Comparison of ENCODE assay signal across 1 cellular context in the genomic region with DNA sequence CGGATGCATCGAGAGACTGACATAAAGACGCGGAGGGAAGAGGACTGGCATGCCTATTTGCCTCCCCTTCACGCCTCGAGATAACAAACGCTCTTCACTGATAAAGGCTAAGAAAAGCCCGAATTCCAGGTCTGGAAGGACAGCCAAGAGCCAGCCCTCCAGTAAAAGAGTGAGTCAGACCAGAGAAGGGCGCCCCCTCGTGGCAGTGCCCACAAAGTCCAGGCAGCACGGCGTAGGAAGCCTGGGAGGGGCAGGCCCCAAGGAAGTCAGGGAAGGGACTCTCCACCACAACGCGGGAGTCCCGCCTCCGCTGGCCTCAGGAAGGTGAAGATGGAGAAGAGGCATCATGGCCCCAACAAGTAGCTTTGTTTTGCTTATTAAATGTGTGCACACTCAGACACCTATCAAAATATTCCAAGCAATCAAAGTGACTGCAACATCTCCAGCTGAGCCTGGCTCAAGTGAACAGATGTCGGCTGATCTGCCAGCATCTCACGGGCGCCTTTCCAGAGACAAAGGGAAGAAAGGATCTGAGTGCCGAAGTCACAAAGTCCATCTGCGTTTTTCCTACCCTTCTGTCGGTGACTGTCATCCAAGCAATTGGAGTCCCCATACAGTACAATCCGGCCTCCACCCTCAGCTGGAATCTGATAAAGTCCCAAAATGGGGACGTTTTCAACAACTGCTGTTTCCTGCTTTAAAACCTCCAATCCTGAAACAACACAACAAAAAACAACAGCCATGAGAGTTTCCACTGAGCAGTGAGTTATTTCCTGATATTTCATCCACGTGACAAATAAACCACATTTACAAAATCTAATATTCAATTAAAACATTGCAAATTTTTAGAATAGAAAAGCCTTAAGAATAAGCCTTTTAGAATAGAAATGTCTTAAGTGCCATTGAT.
A peak's percentile ranks its signal among the peaks of the same experiment; 100 is the strongest.
TF ChIP-seq lines count a peak whose summit lies in the region.

No MANE protein-coding gene starts in this region.

TF ChIP-seq in HepG2, 621 proteins besides CTCF, POLR2A, EP300 and RAD21 (continued from another document and continues in another):
- TF ChIP-seq AKNA (CRISPR knock-in tag; IDR thresholded peaks at IDR 0.05; ENCODE audit: borderline replicate concordance) (no peak), RXRA (CRISPR knock-in tag; IDR thresholded peaks at IDR 0.05) (no peak), SKI (IDR thresholded peaks at IDR 0.05; ENCODE audit: partially characterized antibody) (no peak), HCFC1 (IDR thresholded peaks at IDR 0.05; ENCODE audit: low read depth, low read length) (no peak), ZNF263 (CRISPR knock-in tag; IDR thresholded peaks at IDR 0.05) (no peak), MXD1 (CRISPR knock-in tag; IDR thresholded peaks at IDR 0.05) (no peak), ZNF614 (CRISPR knock-in tag; IDR thresholded peaks at IDR 0.05; ENCODE audit: borderline replicate concordance) (peak; percentile 46; the same call in 1 of the 2 replicates), ZNF224 (CRISPR knock-in tag; IDR thresholded peaks at IDR 0.05) (no peak), ISX (CRISPR knock-in tag; conservative IDR thresholded peaks at IDR 0.05) (no peak), HOXA9 (CRISPR knock-in tag; IDR thresholded peaks at IDR 0.05; ENCODE audit: borderline replicate concordance) (no peak), EHMT2 (IDR thresholded peaks at IDR 0.05; ENCODE audit: borderline replicate concordance, low read depth, low read length) (no peak), ARNTL (CRISPR knock-in tag; IDR thresholded peaks at IDR 0.05) (no peak), ZUFSP (CRISPR knock-in tag; IDR thresholded peaks at IDR 0.05; ENCODE audit: borderline replicate concordance) (no peak), KDM6A (CRISPR knock-in tag; IDR thresholded peaks at IDR 0.05; ENCODE audit: low read depth) (no peak), ZZZ3 (CRISPR knock-in tag; IDR thresholded peaks at IDR 0.05; ENCODE audit: borderline replicate concordance) (no peak), JUND (CRISPR knock-in tag; IDR thresholded peaks at IDR 0.05) (no peak), CBX5 (CRISPR knock-in tag; IDR thresholded peaks at IDR 0.05; ENCODE audit: borderline replicate concordance) (0 out of 2 replicates have a peak, but pooled peaks have one; percentile 23), ZNF354B (CRISPR knock-in tag; IDR thresholded peaks at IDR 0.05) (no peak), RNF2 (conservative IDR thresholded peaks at IDR 0.05; ENCODE audit: low read depth) (no peak), MNT (IDR thresholded peaks at IDR 0.05) (no peak), SALL1 (CRISPR knock-in tag; IDR thresholded peaks at IDR 0.05) (peak; percentile 14; the same call in 1 of the 2 replicates), GATAD1 (CRISPR knock-in tag; IDR thresholded peaks at IDR 0.05) (no peak), ZNF639 (CRISPR knock-in tag; conservative IDR thresholded peaks at IDR 0.05) (no peak), ZNF784 (CRISPR knock-in tag; IDR thresholded peaks at IDR 0.05; ENCODE audit: borderline replicate concordance) (no peak)
- TF ChIP-seq, protein P1, sequence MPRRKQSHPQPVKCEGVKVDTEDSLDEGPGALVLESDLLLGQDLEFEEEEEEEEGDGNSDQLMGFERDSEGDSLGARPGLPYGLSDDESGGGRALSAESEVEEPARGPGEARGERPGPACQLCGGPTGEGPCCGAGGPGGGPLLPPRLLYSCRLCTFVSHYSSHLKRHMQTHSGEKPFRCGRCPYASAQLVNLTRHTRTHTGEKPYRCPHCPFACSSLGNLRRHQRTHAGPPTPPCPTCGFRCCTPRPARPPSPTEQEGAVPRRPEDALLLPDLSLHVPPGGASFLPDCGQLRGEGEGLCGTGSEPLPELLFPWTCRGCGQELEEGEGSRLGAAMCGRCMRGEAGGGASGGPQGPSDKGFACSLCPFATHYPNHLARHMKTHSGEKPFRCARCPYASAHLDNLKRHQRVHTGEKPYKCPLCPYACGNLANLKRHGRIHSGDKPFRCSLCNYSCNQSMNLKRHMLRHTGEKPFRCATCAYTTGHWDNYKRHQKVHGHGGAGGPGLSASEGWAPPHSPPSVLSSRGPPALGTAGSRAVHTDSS (CRISPR knock-in tag; conservative IDR thresholded peaks at IDR 0.05) = no peak
- TF ChIP-seq, protein P2, sequence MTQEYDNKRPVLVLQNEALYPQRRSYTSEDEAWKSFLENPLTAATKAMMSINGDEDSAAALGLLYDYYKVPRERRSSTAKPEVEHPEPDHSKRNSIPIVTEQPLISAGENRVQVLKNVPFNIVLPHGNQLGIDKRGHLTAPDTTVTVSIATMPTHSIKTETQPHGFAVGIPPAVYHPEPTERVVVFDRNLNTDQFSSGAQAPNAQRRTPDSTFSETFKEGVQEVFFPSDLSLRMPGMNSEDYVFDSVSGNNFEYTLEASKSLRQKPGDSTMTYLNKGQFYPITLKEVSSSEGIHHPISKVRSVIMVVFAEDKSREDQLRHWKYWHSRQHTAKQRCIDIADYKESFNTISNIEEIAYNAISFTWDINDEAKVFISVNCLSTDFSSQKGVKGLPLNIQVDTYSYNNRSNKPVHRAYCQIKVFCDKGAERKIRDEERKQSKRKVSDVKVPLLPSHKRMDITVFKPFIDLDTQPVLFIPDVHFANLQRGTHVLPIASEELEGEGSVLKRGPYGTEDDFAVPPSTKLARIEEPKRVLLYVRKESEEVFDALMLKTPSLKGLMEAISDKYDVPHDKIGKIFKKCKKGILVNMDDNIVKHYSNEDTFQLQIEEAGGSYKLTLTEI (CRISPR knock-in tag; conservative IDR thresholded peaks at IDR 0.05) = no peak
- TF ChIP-seq, protein P3, sequence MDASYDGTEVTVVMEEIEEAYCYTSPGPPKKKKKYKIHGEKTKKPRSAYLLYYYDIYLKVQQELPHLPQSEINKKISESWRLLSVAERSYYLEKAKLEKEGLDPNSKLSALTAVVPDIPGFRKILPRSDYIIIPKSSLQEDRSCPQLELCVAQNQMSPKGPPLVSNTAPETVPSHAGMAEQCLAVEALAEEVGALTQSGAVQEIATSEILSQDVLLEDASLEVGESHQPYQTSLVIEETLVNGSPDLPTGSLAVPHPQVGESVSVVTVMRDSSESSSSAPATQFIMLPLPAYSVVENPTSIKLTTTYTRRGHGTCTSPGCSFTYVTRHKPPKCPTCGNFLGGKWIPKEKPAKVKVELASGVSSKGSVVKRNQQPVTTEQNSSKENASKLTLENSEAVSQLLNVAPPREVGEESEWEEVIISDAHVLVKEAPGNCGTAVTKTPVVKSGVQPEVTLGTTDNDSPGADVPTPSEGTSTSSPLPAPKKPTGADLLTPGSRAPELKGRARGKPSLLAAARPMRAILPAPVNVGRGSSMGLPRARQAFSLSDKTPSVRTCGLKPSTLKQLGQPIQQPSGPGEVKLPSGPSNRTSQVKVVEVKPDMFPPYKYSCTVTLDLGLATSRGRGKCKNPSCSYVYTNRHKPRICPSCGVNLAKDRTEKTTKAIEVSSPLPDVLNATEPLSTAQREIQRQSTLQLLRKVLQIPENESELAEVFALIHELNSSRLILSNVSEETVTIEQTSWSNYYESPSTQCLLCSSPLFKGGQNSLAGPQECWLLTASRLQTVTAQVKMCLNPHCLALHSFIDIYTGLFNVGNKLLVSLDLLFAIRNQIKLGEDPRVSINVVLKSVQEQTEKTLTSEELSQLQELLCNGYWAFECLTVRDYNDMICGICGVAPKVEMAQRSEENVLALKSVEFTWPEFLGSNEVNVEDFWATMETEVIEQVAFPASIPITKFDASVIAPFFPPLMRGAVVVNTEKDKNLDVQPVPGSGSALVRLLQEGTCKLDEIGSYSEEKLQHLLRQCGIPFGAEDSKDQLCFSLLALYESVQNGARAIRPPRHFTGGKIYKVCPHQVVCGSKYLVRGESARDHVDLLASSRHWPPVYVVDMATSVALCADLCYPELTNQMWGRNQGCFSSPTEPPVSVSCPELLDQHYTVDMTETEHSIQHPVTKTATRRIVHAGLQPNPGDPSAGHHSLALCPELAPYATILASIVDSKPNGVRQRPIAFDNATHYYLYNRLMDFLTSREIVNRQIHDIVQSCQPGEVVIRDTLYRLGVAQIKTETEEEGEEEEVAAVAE (CRISPR knock-in tag; IDR thresholded peaks at IDR 0.05; ENCODE audit: borderline replicate concordance) = no peak
- TF ChIP-seq, protein P4, sequence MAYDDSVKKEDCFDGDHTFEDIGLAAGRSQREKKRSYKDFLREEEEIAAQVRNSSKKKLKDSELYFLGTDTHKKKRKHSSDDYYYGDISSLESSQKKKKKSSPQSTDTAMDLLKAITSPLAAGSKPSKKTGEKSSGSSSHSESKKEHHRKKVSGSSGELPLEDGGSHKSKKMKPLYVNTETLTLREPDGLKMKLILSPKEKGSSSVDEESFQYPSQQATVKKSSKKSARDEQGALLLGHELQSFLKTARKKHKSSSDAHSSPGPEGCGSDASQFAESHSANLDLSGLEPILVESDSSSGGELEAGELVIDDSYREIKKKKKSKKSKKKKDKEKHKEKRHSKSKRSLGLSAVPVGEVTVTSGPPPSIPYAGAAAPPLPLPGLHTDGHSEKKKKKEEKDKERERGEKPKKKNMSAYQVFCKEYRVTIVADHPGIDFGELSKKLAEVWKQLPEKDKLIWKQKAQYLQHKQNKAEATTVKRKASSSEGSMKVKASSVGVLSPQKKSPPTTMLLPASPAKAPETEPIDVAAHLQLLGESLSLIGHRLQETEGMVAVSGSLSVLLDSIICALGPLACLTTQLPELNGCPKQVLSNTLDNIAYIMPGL (CRISPR knock-in tag; IDR thresholded peaks at IDR 0.05; ENCODE audit: borderline replicate concordance in 1 of 2, low read depth in 1 of 2) = peak; percentile 35 to 40; a peak in 2 of 4 replicates
